In genomic region chr18:449374-449773, GRCh38 we compare ENCODE assay signal across 14 cellular contexts. TPM values are rescaled to one million over a fixed set of nuclear protein-coding genes. Genes with fewer than 3 reads are reported as not detected.
A peak's percentile ranks its signal among the peaks of the same experiment; 100 is the strongest.
DNase-seq lines count a peak whose midpoint lies in the region; ATAC-seq, FAIRE-seq and TF ChIP-seq lines count a peak whose summit lies in the region.
"Had no signal": no experiment of that assay in that cellular context is flagged by ENCODE, and none has a peak within 500 bp of the region (broad histone marks: within the 10 kb centered on the region; RNA-seq: fewer than 3 reads in every experiment).

No MANE protein-coding gene starts in this region.

- H3K4me3 ChIP-seq in pancreas: no peak overlapping the region

- no peaks in the 10 kb centered on the region for H3K27me3 ChIP-seq in pancreas

- no peaks in the 10 kb centered on the region for H3K9me3 ChIP-seq in pancreas

- TF ChIP-seq CTCF in pancreas (IDR thresholded peaks at IDR 0.05): no peak

- intact Hi-C loops in Right ventricle myocardium superior (cut with DNase I) (no loop called here), pancreas (cut with DNase I) (no loop called here)

- no peaks in the 10 kb centered on the region for H3K36me3 ChIP-seq in pancreas

- 11 to 12% methylated on average over 8 of the region's 8 CpGs for WGBS in pancreas, 2 donors

- ATAC-seq in Right ventricle myocardium superior (ENCODE audit: poor library complexity): peak; percentile 71
- peak; percentile 91 to 97 (median 94) for ATAC-seq in pancreas
- no peak for ATAC-seq in HG02571 (IDR thresholded peaks at IDR 0.05; ENCODE audit: unreplicated experiment)
- ATAC-seq in HG03025 (IDR thresholded peaks at IDR 0.05; ENCODE audit: low FRiP score, unreplicated experiment): no peak
- ATAC-seq in HG02678 (IDR thresholded peaks at IDR 0.05; ENCODE audit: unreplicated experiment): no peak

- DNase-seq in HT-29 (ENCODE audit: low spot score) (peak; percentile 17), RPMI7951 (ENCODE audit: low read depth) (peak; percentile 44), Right ventricle myocardium superior (peak; percentile 56), pancreas (peak; percentile 58 to 90 (median 72))
- DNase-seq in stimulated activated CD4-positive, alpha-beta T cell treated with anti-CD3 and anti-CD28 coated beads, Interleukin-1b, Interleukin-23, amount 100 ng/mL, for 48 hours: no peak
- DNase-seq: activated CD8-positive, alpha-beta memory T cell treated with anti-CD3 and anti-CD28 coated beads, Interleukin-2, amount 50 U/mL, for 48 hours; immature natural killer cell; NCI-H2107; stimulated activated CD4-positive, alpha-beta T cell treated with anti-CD3 and anti-CD28 coated beads, Interleukin-4, amount 100 ng/mL, for 4 hours had no signal

- no peak for FAIRE-seq in pancreas (lab: Jason Lieb, UNC)
- FAIRE-seq: GM12892 had no signal

- H3K4me1 ChIP-seq in pancreas: peaks cover 6 to 16% (median 9%) of the 10 kb centered on the region in 3 donors

- peak overlapping the region; percentile 50 to 70 (median 59) for H3K27ac ChIP-seq in pancreas

RNA-seq across cellular contexts. Expression of gene COLEC12, which starts 51.1 kb away (rescaled TPM):
- not detected in 2 replicates for total RNA-seq in HT-29 (2014; rRNA removed; shearing (Covaris generic))
- 95.0 and 103 TPM in 2 replicates for total RNA-seq in RPMI7951 (2014; rRNA removed; shearing (Covaris generic))
- 9.1 TPM for total RNA-seq in Right ventricle myocardium superior
- total RNA-seq in pancreas: 1 to 10 TPM in 4 of 6 donors, under 1 TPM in 2; 0.56 to 5.5 (median 2.5) TPM
- under 1 TPM; 0.35 to 0.76 TPM for polyA plus RNA-seq in pancreas
- total RNA-seq: T-helper 1 cell treated with Interleukin-12 subunit alpha and Interleukin-12 subunit beta and Interleukin-4 antibody, amounts not matched to agents 30 ng/mL and 1 ng/mL, for 36 hours had no signal
- polyA plus RNA-seq: immature natural killer cell had no signal

Comparison
In these comparisons a context has a peak if more than half of its experiments do, and no peak if none do; other contexts are left out.
1. ATAC-seq: peak in Right ventricle myocardium superior (single experiment) and pancreas (4 of 4); none in HG02571 (single experiment), HG03025 (single experiment) and HG02678 (single experiment).